Comparison of ENCODE assay signal across 9 cellular contexts in genomic region chr3:82133070-82133606, GRCh38.
DNase-seq lines count a peak whose midpoint lies in the region; ATAC-seq and TF ChIP-seq lines count a peak whose summit lies in the region.
"Had no signal": no experiment of that assay in that cellular context is flagged by ENCODE, and none has a peak within 500 bp of the region (broad histone marks: within the 10 kb centered on the region; RNA-seq: fewer than 3 reads in every experiment).

No MANE protein-coding gene starts in this region.

- H3K4me3 Mint-ChIP-seq in immature natural killer cell = no peak overlapping the region

- in situ Hi-C loops in brain microvascular endothelial cell (cut with HindIII; ENCODE audit: low pct_ligation_motif_present, low sequenced_read_pairs) = no loop called here

- peaks cover 0 to 4% (median 0%) of the 10 kb centered on the region in 6 donors for H3K9me3 Mint-ChIP-seq in immature natural killer cell

- no peak overlapping the region for H3K27ac Mint-ChIP-seq in immature natural killer cell

- no peak overlapping the region for H3K4me3 ChIP-seq in brain microvascular endothelial cell (ENCODE audit: low read depth, low read length)
- H3K4me3 ChIP-seq: BLaER1 treated with 17β-estradiol and CSF1 and Interleukin-3, amounts not matched to agents 10 nM and 100 nM had no signal

- ATAC-seq in GM21619 (IDR thresholded peaks at IDR 0.05; ENCODE audit: unreplicated experiment) (peak; percentile 88), SK-N-SH treated with all-trans-retinoic acid at 6 μM for 48 hours (peak; percentile 95)

- peaks cover 0 to 2% (median 0%) of the 10 kb centered on the region in 3 donors for H3K27me3 Mint-ChIP-seq in immature natural killer cell (ENCODE audit: low read depth in 3 of 3)

- TF ChIP-seq CTCF in brain microvascular endothelial cell (IDR thresholded peaks at IDR 0.05; ENCODE audit: low read depth, low read length, missing control alignments) = peak; percentile 88

- H3K4me1 Mint-ChIP-seq in immature natural killer cell = no peaks in the 10 kb centered on the region

- no peaks in the 10 kb centered on the region for H3K36me3 Mint-ChIP-seq in immature natural killer cell

- DNase-seq in NCI-H187 (lab: John Stamatoyannopoulos, UW) = peak; percentile 1 to 6
- DNase-seq in NCI-H187 treated with DMSO at 0.1 percent for 48 hours (lab: John Stamatoyannopoulos, UW) = no peak
- DNase-seq in HT1080 (ENCODE audit: low read depth) = peak; percentile 41
- DNase-seq in brain microvascular endothelial cell = peak; percentile 56
- peak in 2 of 3 donors; percentile 7 to 17 for DNase-seq in immature natural killer cell
- peak; percentile 2 to 8 (median 7) for DNase-seq in stimulated activated CD4-positive, alpha-beta T cell treated with anti-CD3 and anti-CD28 coated beads, Interleukin-1b, Interleukin-23, amount 100 ng/mL, for 24 hours (ENCODE audit: low read depth in 4 of 4, low spot score in 1 of 4)

- H3K27ac ChIP-seq in brain microvascular endothelial cell = no peak overlapping the region
- H3K27ac ChIP-seq: BLaER1 treated with 17β-estradiol and CSF1 and Interleukin-3, amounts not matched to agents 10 nM and 100 nM had no signal

- H3K27me3 ChIP-seq in brain microvascular endothelial cell (replicated peaks) = no peaks in the 10 kb centered on the region
- H3K27me3 ChIP-seq: BLaER1 treated with 17β-estradiol and CSF1 and Interleukin-3, amounts not matched to agents 10 nM and 100 nM had no signal

- H3K36me3 ChIP-seq in brain microvascular endothelial cell (replicated peaks) = no peaks in the 10 kb centered on the region
- H3K36me3 ChIP-seq: BLaER1 treated with 17β-estradiol and CSF1 and Interleukin-3, amounts not matched to agents 10 nM and 100 nM had no signal

TF ChIP-seq in SK-N-SH treated with all-trans-retinoic acid at 6 μM for 48 hours, 23 proteins besides CTCF, POLR2A, EP300 and RAD21:
- TF ChIP-seq ZNF565 (CRISPR knock-in tag; conservative IDR thresholded peaks at IDR 0.05; ENCODE audit: low read depth) (no peak), ZNF70 (CRISPR knock-in tag; IDR thresholded peaks at IDR 0.05) (no peak), ESRRG (CRISPR knock-in tag; IDR thresholded peaks at IDR 0.05) (no peak), ZFP3 (CRISPR knock-in tag; IDR thresholded peaks at IDR 0.05) (no peak), CREB5 (CRISPR knock-in tag; IDR thresholded peaks at IDR 0.05; ENCODE audit: low read depth) (no peak), ISL1 (CRISPR knock-in tag; IDR thresholded peaks at IDR 0.05) (no peak), OSR1 (CRISPR knock-in tag; IDR thresholded peaks at IDR 0.05) (no peak), PATZ1 (CRISPR knock-in tag; IDR thresholded peaks at IDR 0.05; ENCODE audit: borderline replicate concordance) (no peak)
